ENCODE assay signal across 1 cellular context in the genomic region with DNA sequence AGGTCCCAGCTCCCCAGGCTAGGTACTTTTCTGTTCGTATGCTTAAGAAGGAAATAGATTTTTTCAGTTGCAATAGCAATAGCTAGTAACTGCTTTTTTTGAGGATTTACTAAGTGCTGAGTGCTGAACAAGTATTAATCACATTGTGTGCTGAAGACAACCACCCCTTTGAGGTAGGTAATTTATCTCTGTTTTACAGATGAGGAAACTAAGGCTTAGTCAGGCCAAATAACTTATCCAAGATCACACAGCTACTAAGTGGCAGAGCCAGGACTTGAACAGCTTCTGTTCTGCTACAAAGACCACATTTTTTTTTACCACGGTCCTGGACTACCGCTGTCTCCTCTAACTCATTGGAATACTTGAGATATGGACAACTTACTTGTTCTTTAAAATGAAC.
TF ChIP-seq lines count a peak whose summit lies in the region.

No MANE protein-coding gene starts in this region.

TF ChIP-seq in A549, 52 proteins besides CTCF, POLR2A, EP300 and RAD21 (continued from another document):
- no peak for TF ChIP-seq KDM1A (IDR thresholded peaks at IDR 0.05; ENCODE audit: low read depth)
- TF ChIP-seq FOSL2 (IDR thresholded peaks at IDR 0.05): no peak
- TF ChIP-seq FOSL2 (CRISPR knock-in tag; IDR thresholded peaks at IDR 0.05): no peak
